In genomic region chr6:74853991-74854390, GRCh38 we compare ENCODE assay signal across 27 cellular contexts.
"Had no signal": no experiment of that assay in that cellular context is flagged by ENCODE, and none has a peak within 500 bp of the region (broad histone marks: within the 10 kb centered on the region; RNA-seq: fewer than 3 reads in every experiment).

No MANE protein-coding gene starts in this region.

- H3K27me3 Mint-ChIP-seq: naive B cell; progenitor cell of endocrine pancreas; stimulated activated memory B cell treated with anti-CD40 and anti-IgM and Interleukin-4, amounts not matched to agents 10 μg/mL and 1 μg/mL and 100 μg/mL, for 72 hours; stimulated activated naive CD8-positive, alpha-beta T cell treated with anti-CD3 and anti-CD28 coated beads, Interleukin-15, amount 100 ng/mL, for 72 hours had no signal

- H3K4me1 Mint-ChIP-seq: mesothelial cell of epicardium; naive B cell; natural killer cell; nephron progenitor cell; neural progenitor cell; stimulated activated memory B cell treated with anti-CD40 and anti-IgM and Interleukin-4, amounts not matched to agents 10 μg/mL and 1 μg/mL and 100 μg/mL, for 72 hours; stimulated activated naive CD8-positive, alpha-beta T cell treated with anti-CD3 and anti-CD28 coated beads, Interleukin-15, amount 100 ng/mL, for 72 hours had no signal

- H3K27ac ChIP-seq: left ventricle myocardium inferior, neural progenitor cell, neutrophil, ovary, right atrium auricular region, right lobe of liver, tibial nerve, uterus had no signal

- H3K4me3 Mint-ChIP-seq: mesothelial cell of epicardium; natural killer cell; nephron progenitor cell; neural progenitor cell; stimulated activated memory B cell treated with anti-CD40 and anti-IgM and Interleukin-4, amounts not matched to agents 10 μg/mL and 1 μg/mL and 100 μg/mL, for 72 hours; stimulated activated naive CD8-positive, alpha-beta T cell treated with anti-CD3 and anti-CD28 coated beads, Interleukin-15, amount 100 ng/mL, for 72 hours; type B pancreatic cell had no signal

- H3K36me3 Mint-ChIP-seq: mesothelial cell of epicardium; naive B cell; natural killer cell; neural progenitor cell; stimulated activated memory B cell treated with anti-CD40 and anti-IgM and Interleukin-4, amounts not matched to agents 10 μg/mL and 1 μg/mL and 100 μg/mL, for 72 hours; type B pancreatic cell had no signal

- H3K4me3 ChIP-seq: left ventricle myocardium inferior, lung, neural progenitor cell, ovary, right atrium auricular region, right lobe of liver, smooth muscle cell, tibial nerve, uterus had no signal

- ATAC-seq: natural killer cell; right lobe of liver; stimulated activated memory B cell treated with anti-CD40 and anti-IgM and Interleukin-4, amounts not matched to agents 10 μg/mL and 1 μg/mL and 100 μg/mL, for 72 hours; stimulated activated naive CD8-positive, alpha-beta T cell treated with anti-CD3 and anti-CD28 coated beads, Interleukin-15, amount 100 ng/mL, for 72 hours had no signal

- H3K4me2 ChIP-seq: neural progenitor cell, smooth muscle cell had no signal

- H3K27me3 ChIP-seq: neural progenitor cell, neutrophil, ovary, right atrium auricular region, right lobe of liver, tibial nerve, uterus had no signal

- H3K9me3 Mint-ChIP-seq: mesothelial cell of epicardium; nephron progenitor cell; neural progenitor cell; stimulated activated memory B cell treated with anti-CD40 and anti-IgM and Interleukin-4, amounts not matched to agents 10 μg/mL and 1 μg/mL and 100 μg/mL, for 72 hours; type B pancreatic cell had no signal

- H3K9ac ChIP-seq: neural progenitor cell had no signal

- H2AFZ ChIP-seq: neural progenitor cell had no signal

- DNase-seq: islet precursor cell; left ventricle myocardium inferior; mesendoderm; naive B cell; natural killer cell; nephron progenitor cell; occipital lobe; ovary; right lobe of liver; stimulated activated CD4-positive, alpha-beta T cell treated with anti-CD3 and anti-CD28 coated beads, Interleukin-1b, Interleukin-23, amount 100 ng/mL, for 48 hours; stimulated activated CD4-positive, alpha-beta T cell treated with anti-CD3 and anti-CD28 coated beads, Interleukin-2, amount 100 ng/mL, for 48 hours; stimulated activated CD4-positive, alpha-beta T cell treated with anti-CD3 and anti-CD28 coated beads, Interleukin-4, amount 100 ng/mL, for 4 hours; stimulated activated CD8-positive, alpha-beta memory T cell treated with anti-CD3 and anti-CD28 coated beads, Interleukin-4, amount 100 ng/mL, for 48 hours; stimulated activated naive CD4-positive, alpha-beta T cell treated with Interleukin-2 at 50 U/mL for 16 hours; stimulated activated naive CD8-positive, alpha-beta T cell treated with anti-CD3 and anti-CD28 coated beads, Interleukin-15, amount 100 ng/mL, for 72 hours; substantia nigra; uterus had no signal

- H3K4me1 ChIP-seq: left ventricle myocardium inferior, neural progenitor cell, right atrium auricular region, tibial nerve, uterus had no signal

- H3K9me3 ChIP-seq: left ventricle myocardium inferior, neutrophil, ovary, right atrium auricular region, right lobe of liver, tibial nerve, uterus had no signal

- H3K36me3 ChIP-seq: left ventricle myocardium inferior, neural progenitor cell, neutrophil, ovary, right atrium auricular region, right lobe of liver, tibial nerve, uterus had no signal

- H3K27ac Mint-ChIP-seq: mesothelial cell of epicardium; naive B cell; natural killer cell; nephron progenitor cell; neural progenitor cell; progenitor cell of endocrine pancreas; stimulated activated memory B cell treated with anti-CD40 and anti-IgM and Interleukin-4, amounts not matched to agents 10 μg/mL and 1 μg/mL and 100 μg/mL, for 72 hours; stimulated activated naive CD8-positive, alpha-beta T cell treated with anti-CD3 and anti-CD28 coated beads, Interleukin-15, amount 100 ng/mL, for 72 hours; type B pancreatic cell had no signal
